ENCODE assay signal across 8 cellular contexts in the genomic region with DNA sequence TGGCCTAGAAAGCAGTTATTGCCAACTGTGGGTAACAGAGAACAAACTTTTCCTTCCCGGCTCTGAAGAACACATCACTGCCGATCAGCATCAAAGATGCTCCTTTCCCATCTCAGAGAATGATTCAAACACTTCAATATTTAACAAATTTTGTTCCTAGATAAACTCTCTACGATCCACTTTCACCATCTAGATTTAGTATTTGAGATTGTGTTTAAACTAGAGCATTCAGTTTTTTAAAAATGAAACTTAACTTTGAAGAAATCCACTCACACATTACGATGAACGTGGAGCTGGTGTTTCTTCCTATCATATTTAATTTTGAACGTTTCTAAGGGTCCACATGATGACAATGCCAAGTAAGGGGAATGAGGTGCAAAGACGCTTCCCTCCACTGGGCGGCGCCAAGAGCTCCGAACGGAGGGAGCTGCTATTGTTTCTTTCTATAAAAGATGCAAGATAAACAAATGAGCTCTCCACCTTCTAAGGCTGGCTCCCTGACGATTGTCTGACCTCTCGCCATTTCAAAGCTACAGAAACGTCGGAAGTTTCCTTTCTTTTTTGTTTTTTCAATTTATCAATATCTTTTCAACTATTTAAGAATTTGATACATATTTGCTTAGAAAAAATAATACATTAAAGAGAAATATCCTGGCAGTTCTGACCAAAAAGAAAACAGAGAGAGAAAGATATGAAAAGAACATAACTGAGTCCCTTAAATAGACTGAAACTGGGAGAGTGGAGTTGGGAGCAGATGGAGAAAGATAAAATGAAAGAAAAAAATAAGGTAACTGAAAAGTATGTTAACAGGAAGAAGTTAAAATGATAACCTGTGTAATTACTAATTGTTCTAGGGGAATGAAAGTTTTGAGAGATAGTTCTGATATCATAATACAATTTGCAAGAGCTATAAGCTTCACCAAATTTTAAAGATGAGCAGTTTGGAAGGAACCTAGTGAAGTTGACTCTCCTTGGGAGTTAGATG.
DNase-seq lines count a peak whose midpoint lies in the region; ATAC-seq and TF ChIP-seq lines count a peak whose summit lies in the region.

No MANE protein-coding gene starts in this region.

- DNase-seq in AG08396 (ENCODE audit: low spot score) (peak; percentile 81), NCI-H226 (peak; percentile 19), fibroblast of peridontal ligament (ENCODE audit: extremely low read depth) (peak; percentile 36), retina (peak; percentile 88)
- DNase-seq in activated CD4-positive, alpha-beta T cell treated with anti-CD3 and anti-CD28 coated beads for 48 hours, result peak; percentile 76

- peak; percentile 91 for TF ChIP-seq CTCF in GM12872 (IDR thresholded peaks at IDR 0.05; ENCODE audit: insufficient read depth, low read depth, low read length)

- peak; percentile 68 for ATAC-seq in HG03280 (IDR thresholded peaks at IDR 0.05; ENCODE audit: unreplicated experiment)
- no peak for ATAC-seq in HG02571 (IDR thresholded peaks at IDR 0.05; ENCODE audit: unreplicated experiment)

Comparison
In these comparisons a context has a peak if more than half of its experiments do, and no peak if none do; other contexts are left out.
1. DNase-seq: peak in every context shown above with its lines; median percentile 88 in retina; 81 in AG08396; 76 in activated CD4-positive, alpha-beta T cell treated with anti-CD3 and anti-CD28 coated beads for 48 hours; 36 in fibroblast of peridontal ligament; 19 in NCI-H226.